ENCODE assay signal across 2 cellular contexts in genomic region chr4:154602404-154603020, GRCh38.
TF ChIP-seq lines count a peak whose summit lies in the region.

No MANE protein-coding gene starts in this region.

TF ChIP-seq in liver, 16 proteins besides CTCF, POLR2A, EP300 and RAD21 (continued from another document):
- TF ChIP-seq, protein P1, sequence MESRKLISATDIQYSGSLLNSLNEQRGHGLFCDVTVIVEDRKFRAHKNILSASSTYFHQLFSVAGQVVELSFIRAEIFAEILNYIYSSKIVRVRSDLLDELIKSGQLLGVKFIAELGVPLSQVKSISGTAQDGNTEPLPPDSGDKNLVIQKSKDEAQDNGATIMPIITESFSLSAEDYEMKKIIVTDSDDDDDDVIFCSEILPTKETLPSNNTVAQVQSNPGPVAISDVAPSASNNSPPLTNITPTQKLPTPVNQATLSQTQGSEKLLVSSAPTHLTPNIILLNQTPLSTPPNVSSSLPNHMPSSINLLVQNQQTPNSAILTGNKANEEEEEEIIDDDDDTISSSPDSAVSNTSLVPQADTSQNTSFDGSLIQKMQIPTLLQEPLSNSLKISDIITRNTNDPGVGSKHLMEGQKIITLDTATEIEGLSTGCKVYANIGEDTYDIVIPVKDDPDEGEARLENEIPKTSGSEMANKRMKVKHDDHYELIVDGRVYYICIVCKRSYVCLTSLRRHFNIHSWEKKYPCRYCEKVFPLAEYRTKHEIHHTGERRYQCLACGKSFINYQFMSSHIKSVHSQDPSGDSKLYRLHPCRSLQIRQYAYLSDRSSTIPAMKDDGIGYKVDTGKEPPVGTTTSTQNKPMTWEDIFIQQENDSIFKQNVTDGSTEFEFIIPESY (IDR thresholded peaks at IDR 0.05), result no peak
- peak; percentile 40 for TF ChIP-seq SP1 (IDR thresholded peaks at IDR 0.05)
- TF ChIP-seq HNF4A (conservative IDR thresholded peaks at IDR 0.05), result no peak
- peak; percentile 26 to 83 for TF ChIP-seq JUND (IDR thresholded peaks at IDR 0.05)
- TF ChIP-seq, protein P2, sequence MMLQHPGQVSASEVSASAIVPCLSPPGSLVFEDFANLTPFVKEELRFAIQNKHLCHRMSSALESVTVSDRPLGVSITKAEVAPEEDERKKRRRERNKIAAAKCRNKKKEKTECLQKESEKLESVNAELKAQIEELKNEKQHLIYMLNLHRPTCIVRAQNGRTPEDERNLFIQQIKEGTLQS (IDR thresholded peaks at IDR 0.05), result peak; percentile 49
- TF ChIP-seq EGR1 (IDR thresholded peaks at IDR 0.05; ENCODE audit: low read depth in 2 of 2), result peak in 1 of 2 donors; percentile 32

TF ChIP-seq in GM23338, 12 proteins besides CTCF, POLR2A, EP300 and RAD21:
- TF ChIP-seq, protein P3, sequence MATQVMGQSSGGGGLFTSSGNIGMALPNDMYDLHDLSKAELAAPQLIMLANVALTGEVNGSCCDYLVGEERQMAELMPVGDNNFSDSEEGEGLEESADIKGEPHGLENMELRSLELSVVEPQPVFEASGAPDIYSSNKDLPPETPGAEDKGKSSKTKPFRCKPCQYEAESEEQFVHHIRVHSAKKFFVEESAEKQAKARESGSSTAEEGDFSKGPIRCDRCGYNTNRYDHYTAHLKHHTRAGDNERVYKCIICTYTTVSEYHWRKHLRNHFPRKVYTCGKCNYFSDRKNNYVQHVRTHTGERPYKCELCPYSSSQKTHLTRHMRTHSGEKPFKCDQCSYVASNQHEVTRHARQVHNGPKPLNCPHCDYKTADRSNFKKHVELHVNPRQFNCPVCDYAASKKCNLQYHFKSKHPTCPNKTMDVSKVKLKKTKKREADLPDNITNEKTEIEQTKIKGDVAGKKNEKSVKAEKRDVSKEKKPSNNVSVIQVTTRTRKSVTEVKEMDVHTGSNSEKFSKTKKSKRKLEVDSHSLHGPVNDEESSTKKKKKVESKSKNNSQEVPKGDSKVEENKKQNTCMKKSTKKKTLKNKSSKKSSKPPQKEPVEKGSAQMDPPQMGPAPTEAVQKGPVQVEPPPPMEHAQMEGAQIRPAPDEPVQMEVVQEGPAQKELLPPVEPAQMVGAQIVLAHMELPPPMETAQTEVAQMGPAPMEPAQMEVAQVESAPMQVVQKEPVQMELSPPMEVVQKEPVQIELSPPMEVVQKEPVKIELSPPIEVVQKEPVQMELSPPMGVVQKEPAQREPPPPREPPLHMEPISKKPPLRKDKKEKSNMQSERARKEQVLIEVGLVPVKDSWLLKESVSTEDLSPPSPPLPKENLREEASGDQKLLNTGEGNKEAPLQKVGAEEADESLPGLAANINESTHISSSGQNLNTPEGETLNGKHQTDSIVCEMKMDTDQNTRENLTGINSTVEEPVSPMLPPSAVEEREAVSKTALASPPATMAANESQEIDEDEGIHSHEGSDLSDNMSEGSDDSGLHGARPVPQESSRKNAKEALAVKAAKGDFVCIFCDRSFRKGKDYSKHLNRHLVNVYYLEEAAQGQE (IDR thresholded peaks at IDR 0.05; ENCODE audit: unreplicated experiment), result no peak
- TF ChIP-seq STAT1 (IDR thresholded peaks at IDR 0.05; ENCODE audit: unreplicated experiment) (no peak), ETS1 (IDR thresholded peaks at IDR 0.05) (no peak), CREB1 (CRISPR knock-in tag; IDR thresholded peaks at IDR 0.05; ENCODE audit: low read depth) (no peak), JUNB (IDR thresholded peaks at IDR 0.05; ENCODE audit: unreplicated experiment) (no peak), ZNF331 (CRISPR knock-in tag; IDR thresholded peaks at IDR 0.05; ENCODE audit: low read depth) (no peak), EZH2 (IDR thresholded peaks at IDR 0.05; ENCODE audit: low read depth, unreplicated experiment) (no peak), POLR2AphosphoS5 (IDR thresholded peaks at IDR 0.05; ENCODE audit: low read depth) (no peak)
- TF ChIP-seq, protein P4, sequence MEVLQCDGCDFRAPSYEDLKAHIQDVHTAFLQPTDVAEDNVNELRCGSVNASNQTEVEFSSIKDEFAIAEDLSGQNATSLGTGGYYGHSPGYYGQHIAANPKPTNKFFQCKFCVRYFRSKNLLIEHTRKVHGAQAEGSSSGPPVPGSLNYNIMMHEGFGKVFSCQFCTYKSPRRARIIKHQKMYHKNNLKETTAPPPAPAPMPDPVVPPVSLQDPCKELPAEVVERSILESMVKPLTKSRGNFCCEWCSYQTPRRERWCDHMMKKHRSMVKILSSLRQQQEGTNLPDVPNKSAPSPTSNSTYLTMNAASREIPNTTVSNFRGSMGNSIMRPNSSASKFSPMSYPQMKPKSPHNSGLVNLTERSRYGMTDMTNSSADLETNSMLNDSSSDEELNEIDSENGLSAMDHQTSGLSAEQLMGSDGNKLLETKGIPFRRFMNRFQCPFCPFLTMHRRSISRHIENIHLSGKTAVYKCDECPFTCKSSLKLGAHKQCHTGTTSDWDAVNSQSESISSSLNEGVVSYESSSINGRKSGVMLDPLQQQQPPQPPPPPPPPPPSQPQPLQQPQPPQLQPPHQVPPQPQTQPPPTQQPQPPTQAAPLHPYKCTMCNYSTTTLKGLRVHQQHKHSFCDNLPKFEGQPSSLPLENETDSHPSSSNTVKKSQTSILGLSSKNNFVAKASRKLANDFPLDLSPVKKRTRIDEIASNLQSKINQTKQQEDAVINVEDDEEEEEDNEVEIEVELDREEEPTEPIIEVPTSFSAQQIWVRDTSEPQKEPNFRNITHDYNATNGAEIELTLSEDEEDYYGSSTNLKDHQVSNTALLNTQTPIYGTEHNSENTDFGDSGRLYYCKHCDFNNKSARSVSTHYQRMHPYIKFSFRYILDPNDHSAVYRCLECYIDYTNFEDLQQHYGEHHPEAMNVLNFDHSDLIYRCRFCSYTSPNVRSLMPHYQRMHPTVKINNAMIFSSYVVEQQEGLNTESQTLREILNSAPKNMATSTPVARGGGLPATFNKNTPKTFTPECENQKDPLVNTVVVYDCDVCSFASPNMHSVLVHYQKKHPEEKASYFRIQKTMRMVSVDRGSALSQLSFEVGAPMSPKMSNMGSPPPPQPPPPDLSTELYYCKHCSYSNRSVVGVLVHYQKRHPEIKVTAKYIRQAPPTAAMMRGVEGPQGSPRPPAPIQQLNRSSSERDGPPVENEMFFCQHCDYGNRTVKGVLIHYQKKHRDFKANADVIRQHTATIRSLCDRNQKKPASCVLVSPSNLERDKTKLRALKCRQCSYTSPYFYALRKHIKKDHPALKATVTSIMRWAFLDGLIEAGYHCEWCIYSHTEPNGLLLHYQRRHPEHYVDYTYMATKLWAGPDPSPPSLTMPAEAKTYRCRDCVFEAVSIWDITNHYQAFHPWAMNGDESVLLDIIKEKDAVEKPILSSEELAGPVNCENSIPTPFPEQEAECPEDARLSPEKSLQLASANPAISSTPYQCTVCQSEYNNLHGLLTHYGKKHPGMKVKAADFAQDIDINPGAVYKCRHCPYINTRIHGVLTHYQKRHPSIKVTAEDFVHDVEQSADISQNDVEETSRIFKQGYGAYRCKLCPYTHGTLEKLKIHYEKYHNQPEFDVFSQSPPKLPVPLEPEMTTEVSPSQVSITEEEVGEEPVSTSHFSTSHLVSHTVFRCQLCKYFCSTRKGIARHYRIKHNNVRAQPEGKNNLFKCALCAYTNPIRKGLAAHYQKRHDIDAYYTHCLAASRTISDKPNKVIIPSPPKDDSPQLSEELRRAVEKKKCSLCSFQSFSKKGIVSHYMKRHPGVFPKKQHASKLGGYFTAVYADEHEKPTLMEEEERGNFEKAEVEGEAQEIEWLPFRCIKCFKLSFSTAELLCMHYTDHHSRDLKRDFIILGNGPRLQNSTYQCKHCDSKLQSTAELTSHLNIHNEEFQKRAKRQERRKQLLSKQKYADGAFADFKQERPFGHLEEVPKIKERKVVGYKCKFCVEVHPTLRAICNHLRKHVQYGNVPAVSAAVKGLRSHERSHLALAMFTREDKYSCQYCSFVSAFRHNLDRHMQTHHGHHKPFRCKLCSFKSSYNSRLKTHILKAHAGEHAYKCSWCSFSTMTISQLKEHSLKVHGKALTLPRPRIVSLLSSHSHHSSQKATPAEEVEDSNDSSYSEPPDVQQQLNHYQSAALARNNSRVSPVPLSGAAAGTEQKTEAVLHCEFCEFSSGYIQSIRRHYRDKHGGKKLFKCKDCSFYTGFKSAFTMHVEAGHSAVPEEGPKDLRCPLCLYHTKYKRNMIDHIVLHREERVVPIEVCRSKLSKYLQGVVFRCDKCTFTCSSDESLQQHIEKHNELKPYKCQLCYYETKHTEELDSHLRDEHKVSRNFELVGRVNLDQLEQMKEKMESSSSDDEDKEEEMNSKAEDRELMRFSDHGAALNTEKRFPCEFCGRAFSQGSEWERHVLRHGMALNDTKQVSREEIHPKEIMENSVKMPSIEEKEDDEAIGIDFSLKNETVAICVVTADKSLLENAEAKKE (CRISPR knock-in tag; IDR thresholded peaks at IDR 0.05), result no peak
